ENCODE assay signal across 1 cellular context in genomic region chr7:146926833-146927232, GRCh38.
TF ChIP-seq lines count a peak whose summit lies in the region.

No MANE protein-coding gene starts in this region.

TF ChIP-seq in SK-N-SH treated with all-trans-retinoic acid at 6 μM for 48 hours, 23 proteins besides CTCF, POLR2A, EP300 and RAD21 (continued from another document):
- TF ChIP-seq SNAI2 (CRISPR knock-in tag; IDR thresholded peaks at IDR 0.05) (0 out of 2 replicates have a peak, but pooled peaks have one; percentile 61), ZC3H10 (CRISPR knock-in tag; IDR thresholded peaks at IDR 0.05) (peak; percentile 82), ARNTL (CRISPR knock-in tag; IDR thresholded peaks at IDR 0.05; ENCODE audit: borderline replicate concordance, low read depth) (no peak), ZNF8 (CRISPR knock-in tag; IDR thresholded peaks at IDR 0.05) (no peak), TCF4 (CRISPR knock-in tag; IDR thresholded peaks at IDR 0.05; ENCODE audit: borderline replicate concordance) (no peak; the same call in 1 of the 2 replicates), TOX (CRISPR knock-in tag; IDR thresholded peaks at IDR 0.05; ENCODE audit: borderline replicate concordance) (no peak)
- TF ChIP-seq, protein P1, sequence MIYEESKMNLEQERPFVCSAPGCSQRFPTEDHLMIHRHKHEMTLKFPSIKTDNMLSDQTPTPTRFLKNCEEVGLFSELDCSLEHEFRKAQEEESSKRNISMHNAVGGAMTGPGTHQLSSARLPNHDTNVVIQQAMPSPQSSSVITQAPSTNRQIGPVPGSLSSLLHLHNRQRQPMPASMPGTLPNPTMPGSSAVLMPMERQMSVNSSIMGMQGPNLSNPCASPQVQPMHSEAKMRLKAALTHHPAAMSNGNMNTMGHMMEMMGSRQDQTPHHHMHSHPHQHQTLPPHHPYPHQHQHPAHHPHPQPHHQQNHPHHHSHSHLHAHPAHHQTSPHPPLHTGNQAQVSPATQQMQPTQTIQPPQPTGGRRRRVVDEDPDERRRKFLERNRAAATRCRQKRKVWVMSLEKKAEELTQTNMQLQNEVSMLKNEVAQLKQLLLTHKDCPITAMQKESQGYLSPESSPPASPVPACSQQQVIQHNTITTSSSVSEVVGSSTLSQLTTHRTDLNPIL (CRISPR knock-in tag; IDR thresholded peaks at IDR 0.05; ENCODE audit: low read depth): no peak
